Comparison of ENCODE assay signal across 1 cellular context in the genomic region with DNA sequence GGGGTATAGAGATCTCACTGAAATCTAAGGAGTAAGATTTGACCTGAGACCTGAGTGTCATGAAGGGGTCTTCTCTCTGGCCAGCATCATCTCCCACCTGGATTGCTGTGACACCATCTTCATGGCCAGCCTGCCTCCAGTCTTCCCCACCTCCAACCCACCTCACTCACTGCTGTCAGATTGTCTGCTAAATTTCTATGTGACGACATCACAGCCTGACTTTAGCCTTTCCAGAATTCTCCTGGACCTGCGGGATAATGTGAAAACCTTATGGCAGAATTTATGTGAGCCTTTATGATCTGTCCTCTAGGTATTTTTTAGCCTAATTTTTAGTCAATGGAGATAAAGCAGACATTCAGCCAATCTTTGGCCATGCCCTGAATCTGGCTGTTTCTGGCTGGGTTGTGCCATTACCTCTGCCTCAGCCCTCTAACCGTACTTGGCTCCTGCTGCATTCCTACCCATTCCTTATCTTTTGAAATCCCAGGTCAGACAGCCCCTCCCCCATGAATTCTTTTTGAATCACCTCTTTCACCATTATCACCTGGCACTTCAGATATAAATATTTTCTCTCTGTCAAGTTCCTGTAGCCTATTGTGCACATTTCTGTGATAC.
TF ChIP-seq lines count a peak whose summit lies in the region.

No MANE protein-coding gene starts in this region.

TF ChIP-seq in GM23338, 12 proteins besides CTCF, POLR2A, EP300 and RAD21 (continued from another document):
- TF ChIP-seq, protein P1, sequence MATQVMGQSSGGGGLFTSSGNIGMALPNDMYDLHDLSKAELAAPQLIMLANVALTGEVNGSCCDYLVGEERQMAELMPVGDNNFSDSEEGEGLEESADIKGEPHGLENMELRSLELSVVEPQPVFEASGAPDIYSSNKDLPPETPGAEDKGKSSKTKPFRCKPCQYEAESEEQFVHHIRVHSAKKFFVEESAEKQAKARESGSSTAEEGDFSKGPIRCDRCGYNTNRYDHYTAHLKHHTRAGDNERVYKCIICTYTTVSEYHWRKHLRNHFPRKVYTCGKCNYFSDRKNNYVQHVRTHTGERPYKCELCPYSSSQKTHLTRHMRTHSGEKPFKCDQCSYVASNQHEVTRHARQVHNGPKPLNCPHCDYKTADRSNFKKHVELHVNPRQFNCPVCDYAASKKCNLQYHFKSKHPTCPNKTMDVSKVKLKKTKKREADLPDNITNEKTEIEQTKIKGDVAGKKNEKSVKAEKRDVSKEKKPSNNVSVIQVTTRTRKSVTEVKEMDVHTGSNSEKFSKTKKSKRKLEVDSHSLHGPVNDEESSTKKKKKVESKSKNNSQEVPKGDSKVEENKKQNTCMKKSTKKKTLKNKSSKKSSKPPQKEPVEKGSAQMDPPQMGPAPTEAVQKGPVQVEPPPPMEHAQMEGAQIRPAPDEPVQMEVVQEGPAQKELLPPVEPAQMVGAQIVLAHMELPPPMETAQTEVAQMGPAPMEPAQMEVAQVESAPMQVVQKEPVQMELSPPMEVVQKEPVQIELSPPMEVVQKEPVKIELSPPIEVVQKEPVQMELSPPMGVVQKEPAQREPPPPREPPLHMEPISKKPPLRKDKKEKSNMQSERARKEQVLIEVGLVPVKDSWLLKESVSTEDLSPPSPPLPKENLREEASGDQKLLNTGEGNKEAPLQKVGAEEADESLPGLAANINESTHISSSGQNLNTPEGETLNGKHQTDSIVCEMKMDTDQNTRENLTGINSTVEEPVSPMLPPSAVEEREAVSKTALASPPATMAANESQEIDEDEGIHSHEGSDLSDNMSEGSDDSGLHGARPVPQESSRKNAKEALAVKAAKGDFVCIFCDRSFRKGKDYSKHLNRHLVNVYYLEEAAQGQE (IDR thresholded peaks at IDR 0.05; ENCODE audit: unreplicated experiment), result no peak
- no peak for TF ChIP-seq EZH2phosphoT487 (IDR thresholded peaks at IDR 0.05; ENCODE audit: unreplicated experiment)
- no peak for TF ChIP-seq EZH2 (IDR thresholded peaks at IDR 0.05; ENCODE audit: low read depth, unreplicated experiment)
- no peak for TF ChIP-seq ZNF331 (CRISPR knock-in tag; IDR thresholded peaks at IDR 0.05; ENCODE audit: low read depth)
